Comparison of ENCODE assay signal across 8 cellular contexts in the genomic region with DNA sequence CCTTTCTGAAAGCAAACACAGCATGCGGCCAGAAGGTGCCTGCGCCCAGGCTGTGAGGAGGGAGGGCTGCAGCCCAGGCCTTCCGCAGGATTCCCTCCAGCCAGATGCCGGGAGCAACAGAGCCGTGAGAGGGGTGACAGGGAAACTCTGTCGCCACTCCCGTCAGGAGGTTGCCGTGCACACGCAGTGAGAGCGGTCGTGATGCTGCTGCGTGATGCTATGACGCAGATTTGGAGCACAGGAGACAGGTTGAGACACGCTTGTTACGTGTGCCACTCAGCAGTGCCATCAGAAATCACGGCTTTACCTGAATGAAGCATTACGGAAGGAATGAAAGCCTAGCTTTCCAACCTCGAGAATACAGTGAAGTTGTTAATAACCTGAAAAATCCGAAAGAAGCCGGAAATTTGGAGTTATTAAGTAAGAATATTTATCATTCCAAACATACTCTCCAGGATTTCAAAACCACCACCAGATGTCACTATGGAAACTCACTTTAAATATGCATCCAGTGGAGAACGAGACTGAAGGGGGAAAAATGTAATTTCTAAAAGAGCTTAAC. TPM values are rescaled to one million over a fixed set of nuclear protein-coding genes. Genes with fewer than 3 reads are reported as not detected.
DNase-seq lines count a peak whose midpoint lies in the region; ATAC-seq, FAIRE-seq and TF ChIP-seq lines count a peak whose summit lies in the region.
"Had no signal": no experiment of that assay in that cellular context is flagged by ENCODE, and none has a peak within 500 bp of the region (broad histone marks: within the 10 kb centered on the region; RNA-seq: fewer than 3 reads in every experiment).

No MANE protein-coding gene starts in this region.

- no peaks in the 10 kb centered on the region for H3K27me3 ChIP-seq in stomach smooth muscle (ENCODE audit: control insufficient read depth in 1 of 2, insufficient read depth in 2 of 2, low read length in 2 of 2)

- peak overlapping the region; percentile 28 to 47 for H3K4me3 ChIP-seq in stomach smooth muscle (ENCODE audit: low read length in 2 of 2)
- H3K4me3 ChIP-seq: lung had no signal

- H3K9me3 ChIP-seq in stomach smooth muscle (ENCODE audit: control insufficient read depth in 2 of 2, low read length in 2 of 2), result no peaks in the 10 kb centered on the region

- peak overlapping the region; percentile 9; the same call in 1 of the 2 replicates for H3K27ac ChIP-seq in VCaP
- no peak overlapping the region for H3K27ac ChIP-seq in stomach smooth muscle (ENCODE audit: low read length)

- intact Hi-C loops in left cardiac atrium (cut with DNase I), result loop anchor here in 1 of 2 donors (2.0 kb wide), 1 partner anchor 52 kb away; no protein-coding TSS in a partner anchor

- DNase-seq in HTR-8/SVneo (ENCODE audit: insufficient read length, low spot score) (peak; percentile 34), left cardiac atrium (no peak), RPMI8226 (no peak)
- no peak for DNase-seq in activated CD4-positive, alpha-beta T cell treated with anti-CD3 and anti-CD28 coated beads for 4 hours

- FAIRE-seq in HTR-8/SVneo (lab: Jason Lieb, UNC), result peak; percentile 31

- TF ChIP-seq CTCF in VCaP (conservative IDR thresholded peaks at IDR 0.05), result peak; percentile 72

- peak; percentile 73 to 80 for ATAC-seq in left cardiac atrium
- no peak for ATAC-seq in GM21447 (IDR thresholded peaks at IDR 0.05; ENCODE audit: unreplicated experiment)

- peak overlapping the region in 1 of 2 donors; percentile 36 for H3K9ac ChIP-seq in stomach smooth muscle (ENCODE audit: low read length in 2 of 2)

- H3K36me3 ChIP-seq in stomach smooth muscle (ENCODE audit: control insufficient read depth in 2 of 2, insufficient read depth in 2 of 2, low read length in 2 of 2), result no peaks in the 10 kb centered on the region

- H3K4me1 ChIP-seq in stomach smooth muscle (ENCODE audit: control insufficient read depth, insufficient read depth, low read length), result peaks cover 10% of the 10 kb centered on the region

RNA-seq across cellular contexts. Expression of a gene that starts 54.4 kb away (rescaled TPM):
- 10 to 100 TPM; 66.0 to 67.8 TPM for total RNA-seq in left cardiac atrium
